In genomic region chr17:78340183-78340955, GRCh38 we compare ENCODE assay signal across 11 cellular contexts. TPM values are rescaled to one million over a fixed set of nuclear protein-coding genes. Genes with fewer than 3 reads are reported as not detected.
A peak's percentile ranks its signal among the peaks of the same experiment; 100 is the strongest.
DNase-seq lines count a peak whose midpoint lies in the region; ATAC-seq and TF ChIP-seq lines count a peak whose summit lies in the region.
"Had no signal": no experiment of that assay in that cellular context is flagged by ENCODE, and none has a peak within 500 bp of the region (broad histone marks: within the 10 kb centered on the region; RNA-seq: fewer than 3 reads in every experiment).

No MANE protein-coding gene starts in this region.

- no peaks in the 10 kb centered on the region for H3K27me3 ChIP-seq in stomach smooth muscle (ENCODE audit: control insufficient read depth in 1 of 2, insufficient read depth in 2 of 2, low read length in 2 of 2)
- H3K27me3 ChIP-seq in dorsolateral prefrontal cortex = no peaks in the 10 kb centered on the region
- H3K27me3 ChIP-seq: thyroid gland had no signal

- no peaks in the 10 kb centered on the region for H3K36me3 ChIP-seq in stomach smooth muscle (ENCODE audit: control insufficient read depth in 2 of 2, insufficient read depth in 2 of 2, low read length in 2 of 2)
- H3K36me3 ChIP-seq: thyroid gland had no signal

- peak overlapping the region; percentile 37 for H3K27ac ChIP-seq in stomach smooth muscle (ENCODE audit: low read length)
- H3K27ac ChIP-seq in dorsolateral prefrontal cortex = peak overlapping the region in 7 of 59 donors; percentile 26 to 93 (median 89)

- H3K27me3 Mint-ChIP-seq in activated naive CD4-positive, alpha-beta T cell treated with anti-CD3 and anti-CD28 coated beads for 36 hours (ENCODE audit: low read depth) = no peaks in the 10 kb centered on the region
- H3K27me3 Mint-ChIP-seq in activated B cell treated with CpG ODN at 0.5 μM for 24 hours = no peaks in the 10 kb centered on the region
- H3K27me3 Mint-ChIP-seq in memory B cell = no peaks in the 10 kb centered on the region

- CTCF ChIA-PET in activated naive CD4-positive, alpha-beta T cell treated with anti-CD3 and anti-CD28 coated beads for 36 hours (lab: Charles Lee) = interaction anchor here (0.7 to 1.6 kb wide), 5 partner anchors 25 to 82 kb away, joined by 3 to 5 read pairs (median 5); no protein-coding TSS in a partner anchor
- CTCF ChIA-PET in activated B cell treated with CpG ODN at 0.5 μM for 24 hours (lab: Charles Lee) = interaction anchor here (5.5 kb wide), 1 partner anchor 20 kb away, joined by 29 read pairs; the partner anchor contains the start of gene SOCS3

- H3K27ac Mint-ChIP-seq in activated naive CD4-positive, alpha-beta T cell treated with anti-CD3 and anti-CD28 coated beads for 36 hours = peak overlapping the region; percentile 46
- H3K27ac Mint-ChIP-seq in activated B cell treated with CpG ODN at 0.5 μM for 24 hours = peak overlapping the region; percentile 76
- peak overlapping the region; percentile 89 for H3K27ac Mint-ChIP-seq in memory B cell

- no peaks in the 10 kb centered on the region for H3K9me3 ChIP-seq in stomach smooth muscle (ENCODE audit: control insufficient read depth in 2 of 2, low read length in 2 of 2)
- H3K9me3 ChIP-seq: thyroid gland had no signal

- POLR2A ChIA-PET in activated B cell treated with CpG ODN at 0.5 μM for 24 hours (lab: Charles Lee) = interaction anchor here (0.6 to 1.0 kb wide), 3 partner anchors 24 to 78 kb away, joined by 3 to 5 read pairs (median 3); no protein-coding TSS in a partner anchor

- intact Hi-C loops in activated naive CD4-positive, alpha-beta T cell treated with anti-CD3 and anti-CD28 coated beads for 36 hours (cut with micrococcal nuclease) = no loop called here
- intact Hi-C loops in activated B cell treated with CpG ODN at 0.5 μM for 24 hours (cut with micrococcal nuclease) (loop anchor here (5.0 kb wide), 2 partner anchors 53 to 208 kb away; partner anchors contain the start of gene TMC8), dorsolateral prefrontal cortex (cut with DNase I) (loop anchor here in 1 of 2 donors (5.0 kb wide), 2 partner anchors 37 to 82 kb away; partner anchors contain the start of gene PGS1)

- H3K9ac ChIP-seq in stomach smooth muscle (ENCODE audit: low read length in 2 of 2) = no peak overlapping the region

- H3K36me3 Mint-ChIP-seq in activated naive CD4-positive, alpha-beta T cell treated with anti-CD3 and anti-CD28 coated beads for 36 hours (ENCODE audit: low read depth) = no peaks in the 10 kb centered on the region
- H3K36me3 Mint-ChIP-seq in activated B cell treated with CpG ODN at 0.5 μM for 24 hours (ENCODE audit: low read depth) (no peaks in the 10 kb centered on the region), memory B cell (no peaks in the 10 kb centered on the region)

- no peak for ATAC-seq in activated B cell treated with CpG ODN at 0.5 μM for 24 hours (ENCODE audit: low read depth)
- no peak for ATAC-seq in memory B cell (ENCODE audit: low read depth)

- no peaks in the 10 kb centered on the region for H3K9me3 Mint-ChIP-seq in activated naive CD4-positive, alpha-beta T cell treated with anti-CD3 and anti-CD28 coated beads for 36 hours
- H3K9me3 Mint-ChIP-seq in activated B cell treated with CpG ODN at 0.5 μM for 24 hours (no peaks in the 10 kb centered on the region), memory B cell (no peaks in the 10 kb centered on the region)

- peak; percentile 46 for DNase-seq in activated naive CD4-positive, alpha-beta T cell treated with anti-CD3 and anti-CD28 coated beads for 36 hours
- DNase-seq in activated naive CD4-positive, alpha-beta T cell (lab: John Stamatoyannopoulos, UW) = no peak
- DNase-seq in activated B cell treated with CpG ODN at 0.5 μM for 24 hours (no peak), memory B cell (ENCODE audit: low spot score in 2 of 2) (no peak), NCI-H1436 (lab: John Stamatoyannopoulos, UW) (no peak), dorsolateral prefrontal cortex (no peak)
- no peak for DNase-seq in stimulated activated CD4-positive, alpha-beta T cell treated with anti-CD3 and anti-CD28 coated beads, Interleukin-4, amount 100 ng/mL, for 4 hours
- DNase-seq: activated gamma-delta T cell, NCI-H774, thyroid gland had no signal

- no peak for TF ChIP-seq CTCF in activated B cell treated with CpG ODN at 0.5 μM for 24 hours (IDR thresholded peaks at IDR 0.05)
- no peak for TF ChIP-seq CTCF in dorsolateral prefrontal cortex (IDR thresholded peaks at IDR 0.05 in 54 of 56, conservative IDR thresholded peaks at IDR 0.05 in 2 of 56; ENCODE audit: low read depth in 1 of 56, partially characterized antibody in 56 of 56)

- peaks cover 53% of the 10 kb centered on the region for H3K4me1 Mint-ChIP-seq in activated naive CD4-positive, alpha-beta T cell treated with anti-CD3 and anti-CD28 coated beads for 36 hours (ENCODE audit: low read depth)
- H3K4me1 Mint-ChIP-seq in activated B cell treated with CpG ODN at 0.5 μM for 24 hours (peaks cover 83% of the 10 kb centered on the region), memory B cell (peaks cover 59% of the 10 kb centered on the region)

- H3K4me1 ChIP-seq in stomach smooth muscle (ENCODE audit: control insufficient read depth, insufficient read depth, low read length) = peaks cover 29% of the 10 kb centered on the region

- peak overlapping the region; percentile 56 for H3K4me3 Mint-ChIP-seq in activated naive CD4-positive, alpha-beta T cell treated with anti-CD3 and anti-CD28 coated beads for 36 hours
- peak overlapping the region; percentile 68 for H3K4me3 Mint-ChIP-seq in activated B cell treated with CpG ODN at 0.5 μM for 24 hours
- peak overlapping the region; percentile 80 for H3K4me3 Mint-ChIP-seq in memory B cell

- no peak overlapping the region for H3K4me3 ChIP-seq in stomach smooth muscle (ENCODE audit: low read length in 2 of 2)
- no peak overlapping the region for H3K4me3 ChIP-seq in dorsolateral prefrontal cortex
- H3K4me3 ChIP-seq: thyroid gland had no signal

RNA-seq across cellular contexts. Expression of gene SOCS3, which starts 19.5 kb away (rescaled TPM):
- 100 to 1,000 TPM; 281 to 290 TPM for total RNA-seq in activated naive CD4-positive, alpha-beta T cell treated with anti-CD3 and anti-CD28 coated beads for 36 hours
- 79.9 and 80.9 TPM in 2 replicates for total RNA-seq in activated B cell treated with CpG ODN at 0.5 μM for 24 hours
- 100 to 1,000 TPM in 6 of 120 experiments, 10 to 100 TPM in 80, 1 to 10 TPM in 34; 1.7 to 175 (median 17.1) TPM for total RNA-seq in dorsolateral prefrontal cortex

RNA-seq across cellular contexts. Expression of gene PGS1, which starts 38.1 kb away (rescaled TPM):
- total RNA-seq in activated naive CD4-positive, alpha-beta T cell treated with anti-CD3 and anti-CD28 coated beads for 36 hours = 10 to 100 TPM; 69.0 to 73.1 TPM
- total RNA-seq in activated B cell treated with CpG ODN at 0.5 μM for 24 hours (55.2 and 76.1 TPM in 2 replicates), dorsolateral prefrontal cortex (10 to 100 TPM; 40.3 to 89.2 (median 57.6) TPM)
